34 cellular contexts compared by ENCODE assay signal in genomic region chr2:239559417-239560261, GRCh38.
"Had no signal": no experiment of that assay in that cellular context is flagged by ENCODE, and none has a peak within 500 bp of the region (broad histone marks: within the 10 kb centered on the region; RNA-seq: fewer than 3 reads in every experiment).

No MANE protein-coding gene starts in this region.

- ATAC-seq: activated CD4-positive, alpha-beta T cell treated with anti-CD3 and anti-CD28 coated beads for 36 hours; activated CD8-positive, alpha-beta memory T cell treated with anti-CD3 and anti-CD28 coated beads, Interleukin-2, amount 10 ng/mL, durations not matched to agents 7 days and 5 days; activated CD8-positive, alpha-beta T cell treated with anti-CD3 and anti-CD28 coated beads, Interleukin-2, amount 10 ng/mL, durations not matched to agents 7 days and 5 days; foreskin keratinocyte; heart right ventricle; left lobe of liver; lower lobe of right lung; stimulated activated memory B cell treated with anti-CD40 and anti-IgM and Interleukin-4, amounts not matched to agents 10 μg/mL and 1 μg/mL and 100 μg/mL, for 72 hours; stimulated activated naive CD8-positive, alpha-beta T cell treated with anti-CD3 and anti-CD28 coated beads, Interleukin-15, amount 100 ng/mL, for 72 hours; WTC11 had no signal

- H3K4me3 Mint-ChIP-seq: activated CD4-positive, alpha-beta T cell treated with anti-CD3 and anti-CD28 coated beads for 36 hours; activated CD8-positive, alpha-beta memory T cell treated with anti-CD3 and anti-CD28 coated beads, Interleukin-2, amount 10 ng/mL, durations not matched to agents 7 days and 5 days; activated CD8-positive, alpha-beta T cell treated with anti-CD3 and anti-CD28 coated beads, Interleukin-2, amount 10 ng/mL, durations not matched to agents 7 days and 5 days; activated naive CD4-positive, alpha-beta T cell treated with anti-CD3 and anti-CD28 coated beads for 36 hours; activated naive CD8-positive, alpha-beta T cell treated with anti-CD3 and anti-CD28 coated beads, Interleukin-2, amount 10 ng/mL, durations not matched to agents 7 days and 5 days; brain; dendritic cell treated with granulocyte-macrophage colony-stimulating factor and Interleukin-4, amounts not matched to agents 40 ng/mL and 50 ng/mL, for 4 days; endodermal cell; nephron; stimulated activated memory B cell treated with anti-CD40 and anti-IgM and Interleukin-4, amounts not matched to agents 10 μg/mL and 1 μg/mL and 100 μg/mL, for 72 hours; stimulated activated naive CD8-positive, alpha-beta T cell treated with anti-CD3 and anti-CD28 coated beads, Interleukin-15, amount 100 ng/mL, for 72 hours; T-helper 1 cell treated with Interleukin-12 subunit alpha and Interleukin-12 subunit beta and Interleukin-4 antibody, amounts not matched to agents 30 μg/mL and 1 μg/mL, for 36 hours; type B pancreatic cell; WTC11 had no signal

- H3K27me3 ChIP-seq: ascending aorta, foreskin keratinocyte, right lobe of liver, vagina had no signal

- H3K36me3 ChIP-seq: ascending aorta, esophagus muscularis mucosa, heart right ventricle, lower lobe of right lung, neutrophil, right lobe of liver, vagina had no signal

- DNase-seq: activated CD4-positive, alpha-beta T cell treated with anti-CD3 and anti-CD28 coated beads for 36 hours; activated CD8-positive, alpha-beta memory T cell treated with anti-CD3 and anti-CD28 coated beads, Interleukin-2, amount 10 ng/mL, durations not matched to agents 7 days and 5 days; activated CD8-positive, alpha-beta T cell treated with anti-CD3 and anti-CD28 coated beads, Interleukin-2, amount 10 ng/mL, durations not matched to agents 7 days and 5 days; activated effector memory CD4-positive, alpha-beta T cell treated with Interleukin-2 at 50 U/mL for 16 hours; activated naive CD4-positive, alpha-beta T cell treated with anti-CD3 and anti-CD28 coated beads for 36 hours; activated naive CD8-positive, alpha-beta T cell treated with anti-CD3 and anti-CD28 coated beads, Interleukin-2, amount 10 ng/mL, durations not matched to agents 7 days and 5 days; caudate nucleus; endodermal cell; foreskin keratinocyte; heart right ventricle; lower lobe of right lung; mesenchymal stem cell; stimulated activated CD4-positive, alpha-beta T cell treated with anti-CD3 and anti-CD28 coated beads, Interleukin-1b, Interleukin-23, amount 100 ng/mL, for 48 hours; stimulated activated CD4-positive, alpha-beta T cell treated with anti-CD3 and anti-CD28 coated beads, Interleukin-4, amount 100 ng/mL, for 4 hours; stimulated activated CD8-positive, alpha-beta memory T cell treated with anti-CD3 and anti-CD28 coated beads, Interleukin-4, amount 100 ng/mL, for 48 hours; stimulated activated naive CD8-positive, alpha-beta T cell treated with anti-CD3 and anti-CD28 coated beads, Interleukin-15, amount 100 ng/mL, for 72 hours; substantia nigra; SW 1271; T1000 had no signal

- H3K9me3 Mint-ChIP-seq: activated naive CD4-positive, alpha-beta T cell treated with anti-CD3 and anti-CD28 coated beads for 36 hours; activated naive CD8-positive, alpha-beta T cell treated with anti-CD3 and anti-CD28 coated beads, Interleukin-2, amount 10 ng/mL, durations not matched to agents 7 days and 5 days; dendritic cell treated with granulocyte-macrophage colony-stimulating factor and Interleukin-4, amounts not matched to agents 40 ng/mL and 50 ng/mL, for 4 days; endodermal cell; nephron; stimulated activated memory B cell treated with anti-CD40 and anti-IgM and Interleukin-4, amounts not matched to agents 10 μg/mL and 1 μg/mL and 100 μg/mL, for 72 hours; T-helper 1 cell treated with Interleukin-12 subunit alpha and Interleukin-12 subunit beta and Interleukin-4 antibody, amounts not matched to agents 30 μg/mL and 1 μg/mL, for 36 hours; WTC11 had no signal

- H3K4me1 Mint-ChIP-seq: activated CD4-positive, alpha-beta T cell treated with anti-CD3 and anti-CD28 coated beads for 36 hours; brain; endodermal cell; stimulated activated memory B cell treated with anti-CD40 and anti-IgM and Interleukin-4, amounts not matched to agents 10 μg/mL and 1 μg/mL and 100 μg/mL, for 72 hours; WTC11 had no signal

- H3K27ac ChIP-seq: ascending aorta, esophagus muscularis mucosa, foreskin keratinocyte, heart right ventricle, lower lobe of right lung, neutrophil, right lobe of liver, skin epidermis, vagina had no signal

- H3K4me1 ChIP-seq: ascending aorta, foreskin keratinocyte, heart right ventricle, lower lobe of right lung, right lobe of liver, vagina had no signal

- H3K27ac Mint-ChIP-seq: activated CD4-positive, alpha-beta T cell treated with anti-CD3 and anti-CD28 coated beads for 36 hours; activated CD8-positive, alpha-beta memory T cell treated with anti-CD3 and anti-CD28 coated beads, Interleukin-2, amount 10 ng/mL, durations not matched to agents 7 days and 5 days; activated CD8-positive, alpha-beta T cell treated with anti-CD3 and anti-CD28 coated beads, Interleukin-2, amount 10 ng/mL, durations not matched to agents 7 days and 5 days; activated naive CD4-positive, alpha-beta T cell treated with anti-CD3 and anti-CD28 coated beads for 36 hours; activated naive CD8-positive, alpha-beta T cell treated with anti-CD3 and anti-CD28 coated beads, Interleukin-2, amount 10 ng/mL, durations not matched to agents 7 days and 5 days; brain; dendritic cell treated with granulocyte-macrophage colony-stimulating factor and Interleukin-4, amounts not matched to agents 40 ng/mL and 50 ng/mL, for 4 days; endodermal cell; progenitor cell of endocrine pancreas; stimulated activated memory B cell treated with anti-CD40 and anti-IgM and Interleukin-4, amounts not matched to agents 10 μg/mL and 1 μg/mL and 100 μg/mL, for 72 hours; T-helper 1 cell treated with Interleukin-12 subunit alpha and Interleukin-12 subunit beta and Interleukin-4 antibody, amounts not matched to agents 30 μg/mL and 1 μg/mL, for 36 hours; type B pancreatic cell; WTC11 had no signal

- H3K9me3 ChIP-seq: ascending aorta, esophagus muscularis mucosa, heart right ventricle, lower lobe of right lung, neutrophil, right lobe of liver, vagina had no signal

- H3K36me3 Mint-ChIP-seq: activated CD8-positive, alpha-beta memory T cell treated with anti-CD3 and anti-CD28 coated beads, Interleukin-2, amount 10 ng/mL, durations not matched to agents 7 days and 5 days; activated naive CD8-positive, alpha-beta T cell treated with anti-CD3 and anti-CD28 coated beads, Interleukin-2, amount 10 ng/mL, durations not matched to agents 7 days and 5 days; brain; stimulated activated memory B cell treated with anti-CD40 and anti-IgM and Interleukin-4, amounts not matched to agents 10 μg/mL and 1 μg/mL and 100 μg/mL, for 72 hours; type B pancreatic cell; WTC11 had no signal

- H3K4me3 ChIP-seq: ascending aorta, esophagus muscularis mucosa, heart right ventricle, lower lobe of right lung, right lobe of liver, skin epidermis, vagina had no signal
